Comparison of ENCODE assay signal across 8 cellular contexts in genomic region chr12:119412811-119413794, GRCh38.
DNase-seq lines count a peak whose midpoint lies in the region; ATAC-seq and TF ChIP-seq lines count a peak whose summit lies in the region.

No MANE protein-coding gene starts in this region.

- peaks cover 25% of the 10 kb centered on the region for H3K4me1 ChIP-seq in left ventricle myocardium inferior

- CTCF ChIA-PET in activated naive CD4-positive, alpha-beta T cell treated with anti-CD3 and anti-CD28 coated beads, Interleukin-2, amount 10 ng/mL, durations not matched to agents 7 days and 5 days (lab: Charles Lee), result interaction anchor here (0.6 to 2.0 kb wide), 15 partner anchors 9 to 700 kb away, joined by 3 to 7 read pairs (median 3); no protein-coding TSS in a partner anchor

- H3K9me3 Mint-ChIP-seq in activated naive CD4-positive, alpha-beta T cell treated with anti-CD3 and anti-CD28 coated beads, Interleukin-2, amount 10 ng/mL, durations not matched to agents 7 days and 5 days, result no peaks in the 10 kb centered on the region

- no peak overlapping the region for H3K4me3 ChIP-seq in HFF-Myc (replicated peaks; ENCODE audit: low read depth, low read length)
- no peak overlapping the region for H3K4me3 ChIP-seq in left ventricle myocardium inferior

- no peak overlapping the region for H3K27ac ChIP-seq in left ventricle myocardium inferior (replicated peaks)

- H3K36me3 Mint-ChIP-seq in activated naive CD4-positive, alpha-beta T cell treated with anti-CD3 and anti-CD28 coated beads, Interleukin-2, amount 10 ng/mL, durations not matched to agents 7 days and 5 days, result no peaks in the 10 kb centered on the region

- TF ChIP-seq CTCF in HFF-Myc (IDR thresholded peaks at IDR 0.05; ENCODE audit: low read depth, low read length, missing control alignments), result peak; percentile 54
- peak; percentile 92 for TF ChIP-seq CTCF in left ventricle myocardium inferior (IDR thresholded peaks at IDR 0.05; ENCODE audit: borderline replicate concordance)

- no peaks in the 10 kb centered on the region for H3K36me3 ChIP-seq in left ventricle myocardium inferior

- DNase-seq in D341Med (ENCODE audit: low spot score) (peak; percentile 85), HFF-Myc (ENCODE audit: extremely low read depth, low read depth) (peak; percentile 3), NCI-H524 treated with DMSO at 0.1 percent for 48 hours (lab: John Stamatoyannopoulos, UW) (peak; percentile 58), left ventricle myocardium inferior (peak; percentile 50), renal cortical epithelial cell (ENCODE audit: low read depth) (peak; percentile 56)
- DNase-seq in activated naive CD4-positive, alpha-beta T cell treated with anti-CD3 and anti-CD28 coated beads, Interleukin-2, amount 10 ng/mL, durations not matched to agents 7 days and 5 days, result peak; percentile 56

- intact Hi-C loops in left ventricle myocardium inferior (cut with micrococcal nuclease), result loop anchor here (5.0 kb wide), 1 partner anchor 86 kb away; no protein-coding TSS in a partner anchor

- H3K4me1 Mint-ChIP-seq in activated naive CD4-positive, alpha-beta T cell treated with anti-CD3 and anti-CD28 coated beads, Interleukin-2, amount 10 ng/mL, durations not matched to agents 7 days and 5 days, result no peaks in the 10 kb centered on the region

- H3K27ac Mint-ChIP-seq in activated naive CD4-positive, alpha-beta T cell treated with anti-CD3 and anti-CD28 coated beads, Interleukin-2, amount 10 ng/mL, durations not matched to agents 7 days and 5 days, result no peak overlapping the region

- ATAC-seq in GM18868 (IDR thresholded peaks at IDR 0.05; ENCODE audit: unreplicated experiment), result no peak
- no peak for ATAC-seq in GM18867 (IDR thresholded peaks at IDR 0.05; ENCODE audit: unreplicated experiment)

- H3K9me3 ChIP-seq in left ventricle myocardium inferior (replicated peaks), result no peaks in the 10 kb centered on the region

- no peak overlapping the region for H3K4me3 Mint-ChIP-seq in activated naive CD4-positive, alpha-beta T cell treated with anti-CD3 and anti-CD28 coated beads, Interleukin-2, amount 10 ng/mL, durations not matched to agents 7 days and 5 days

- no peaks in the 10 kb centered on the region for H3K27me3 ChIP-seq in left ventricle myocardium inferior (ENCODE audit: low read depth)

- H3K27me3 Mint-ChIP-seq in activated naive CD4-positive, alpha-beta T cell treated with anti-CD3 and anti-CD28 coated beads, Interleukin-2, amount 10 ng/mL, durations not matched to agents 7 days and 5 days, result no peaks in the 10 kb centered on the region

Comparison
In these comparisons a context has a peak if more than half of its experiments do, and no peak if none do; other contexts are left out.
1. DNase-seq: peak in every context shown above with its lines; median percentile 85 in D341Med; 58 in NCI-H524 treated with DMSO at 0.1 percent for 48 hours; 56 in activated naive CD4-positive, alpha-beta T cell treated with anti-CD3 and anti-CD28 coated beads, Interleukin-2, amount 10 ng/mL, durations not matched to agents 7 days and 5 days; 56 in renal cortical epithelial cell; 50 in left ventricle myocardium inferior; 3 in HFF-Myc.